In genomic region chr21:36156339-36156814, GRCh38 we compare ENCODE assay signal across 1 cellular context.
TF ChIP-seq lines count a peak whose summit lies in the region.

No MANE protein-coding gene starts in this region.

TF ChIP-seq in K562, 482 proteins besides CTCF, POLR2A, EP300 and RAD21 (continued from another document):
- no peak for TF ChIP-seq NR2C2 (CRISPR knock-in tag; IDR thresholded peaks at IDR 0.05)
- peak; percentile 10; the same call in 1 of the 2 replicates for TF ChIP-seq NR2C2 (tag; IDR thresholded peaks at IDR 0.05)
- TF ChIP-seq RFX1 (IDR thresholded peaks at IDR 0.05), result peak; percentile 60; the same call in 1 of the 2 replicates
- TF ChIP-seq RERE (CRISPR knock-in tag; IDR thresholded peaks at IDR 0.05; ENCODE audit: borderline replicate concordance), result no peak
- TF ChIP-seq NRF1 (conservative IDR thresholded peaks at IDR 0.05 in 1 of 2, IDR thresholded peaks at IDR 0.05 in 1 of 2), result peak; percentile 65 to 68; a peak in 2 of 4 replicates
- no peak for TF ChIP-seq HDAC1 (IDR thresholded peaks at IDR 0.05)
- TF ChIP-seq ARID4B (CRISPR knock-in tag; IDR thresholded peaks at IDR 0.05), result peak; percentile 10; the same call in 1 of the 2 replicates
- TF ChIP-seq KDM2B (CRISPR knock-in tag; IDR thresholded peaks at IDR 0.05), result no peak
- no peak for TF ChIP-seq SNAPC5 (CRISPR knock-in tag; IDR thresholded peaks at IDR 0.05)
- TF ChIP-seq SP1 (CRISPR knock-in tag; IDR thresholded peaks at IDR 0.05), result peak; percentile 83
- peak; percentile 76 to 85 for TF ChIP-seq FOXK2 (conservative IDR thresholded peaks at IDR 0.05 in 1 of 2, IDR thresholded peaks at IDR 0.05 in 1 of 2; ENCODE audit: low read depth in 2 of 2)
- TF ChIP-seq VEZF1 (CRISPR knock-in tag; IDR thresholded peaks at IDR 0.05), result peak; percentile 75
- TF ChIP-seq CREB5 (CRISPR knock-in tag; IDR thresholded peaks at IDR 0.05), result no peak
- TF ChIP-seq SLC30A9 (CRISPR knock-in tag; IDR thresholded peaks at IDR 0.05), result no peak
- no peak for TF ChIP-seq SIN3A (IDR thresholded peaks at IDR 0.05; ENCODE audit: borderline replicate concordance in 2 of 2, control insufficient read depth in 1 of 2, low read depth in 2 of 2, low read length in 2 of 2)
- no peak for TF ChIP-seq NCOA2 (IDR thresholded peaks at IDR 0.05; ENCODE audit: partially characterized antibody in 2 of 2)
- no peak for TF ChIP-seq ZNF699 (CRISPR knock-in tag; IDR thresholded peaks at IDR 0.05; ENCODE audit: insufficient replicate concordance)
- TF ChIP-seq CBX3 (IDR thresholded peaks at IDR 0.05; ENCODE audit: borderline replicate concordance in 1 of 2, low read length in 2 of 2), result 0 out of 3 replicates have a peak, but pooled peaks of 1 of the 2 experiments have one; percentile 4
- TF ChIP-seq WHSC1 (IDR thresholded peaks at IDR 0.05; ENCODE audit: low read length), result no peak
- no peak for TF ChIP-seq THRB (CRISPR knock-in tag; conservative IDR thresholded peaks at IDR 0.05)
- TF ChIP-seq EGR1 (conservative IDR thresholded peaks at IDR 0.05), result peak; percentile 47; the same call in 1 of the 2 replicates
- no peak for TF ChIP-seq FOXK1 (CRISPR knock-in tag; IDR thresholded peaks at IDR 0.05; ENCODE audit: borderline replicate concordance)
- TF ChIP-seq ZNF780A (CRISPR knock-in tag; IDR thresholded peaks at IDR 0.05), result no peak
- 0 out of 4 replicates have a peak, but pooled peaks of 1 of the 2 experiments have one; percentile 4 for TF ChIP-seq SRF (CRISPR knock-in tag; IDR thresholded peaks at IDR 0.05)
- no peak for TF ChIP-seq ZNF280B (CRISPR knock-in tag; IDR thresholded peaks at IDR 0.05)
- 0 out of 2 replicates have a peak, but pooled peaks have one; percentile 1 for TF ChIP-seq E2F4 (CRISPR knock-in tag; IDR thresholded peaks at IDR 0.05; ENCODE audit: low read depth)
- TF ChIP-seq SFPQ (IDR thresholded peaks at IDR 0.05; ENCODE audit: low read depth, low read length), result no peak
TF ChIP-seq in K562: peak in this region for 17.
